ENCODE assay signal across 23 cellular contexts in genomic region chr7:132441935-132442334, GRCh38.
DNase-seq lines count a peak whose midpoint lies in the region; ATAC-seq, FAIRE-seq and TF ChIP-seq lines count a peak whose summit lies in the region.
"Had no signal": no experiment of that assay in that cellular context is flagged by ENCODE, and none has a peak within 500 bp of the region (broad histone marks: within the 10 kb centered on the region; RNA-seq: fewer than 3 reads in every experiment).

No MANE protein-coding gene starts in this region.

- no peaks in the 10 kb centered on the region for H3K36me3 ChIP-seq in K562 (ENCODE audit: control insufficient read depth, insufficient read depth, low read length)

- no peak for TF ChIP-seq RAD21 in K562 (CRISPR knock-in tag; conservative IDR thresholded peaks at IDR 0.05 in 1 of 2, IDR thresholded peaks at IDR 0.05 in 1 of 2)

- H3K27me3 ChIP-seq in K562 (ENCODE audit: control insufficient read depth in 2 of 2, insufficient read depth in 2 of 2, low read length in 2 of 2): peaks cover 20 to 33% of the 10 kb centered on the region in 2 experiments; a peak in 4 of 5 replicates

- peaks cover 4% of the 10 kb centered on the region; the same call in 1 of the 2 replicates for H4K20me1 ChIP-seq in K562 (replicated peaks; ENCODE audit: control insufficient read depth, insufficient read depth, low read length)

- peak overlapping the region; percentile 15 to 29 for H3K27ac Mint-ChIP-seq in natural killer cell
- H3K27ac Mint-ChIP-seq in natural killer cell treated with Interleukin-12 subunit alpha and Interleukin-12 subunit beta and Interleukin-15 and Interleukin-18, amount 100 ng/mL, for 72 hours: peak overlapping the region in 1 of 2 donors; percentile 4

- no peaks in the 10 kb centered on the region for H3K9me3 ChIP-seq in K562 (replicated peaks; ENCODE audit: control insufficient read depth, insufficient read depth, low read depth, low read length)

- intact Hi-C loops in natural killer cell (cut with micrococcal nuclease) (no loop called here), K562 (cut with micrococcal nuclease) (no loop called here), left ventricle myocardium superior (cut with micrococcal nuclease) (no loop called here)

- peaks cover 0 to 8% of the 10 kb centered on the region in 2 donors for H3K27me3 Mint-ChIP-seq in natural killer cell (ENCODE audit: low read depth in 2 of 2)
- no peaks in the 10 kb centered on the region for H3K27me3 Mint-ChIP-seq in natural killer cell treated with Interleukin-12 subunit alpha and Interleukin-12 subunit beta and Interleukin-15 and Interleukin-18, amount 100 ng/mL, for 72 hours

- no peak overlapping the region for H3K4me3 ChIP-seq in K562
- H3K4me3 ChIP-seq: GM23338 had no signal

- POLR2A ChIA-PET in K562 (lab: Yijun Ruan, JAX): no interaction called here

- TF ChIP-seq EP300 in K562 (IDR thresholded peaks at IDR 0.05; ENCODE audit: low read length): no peak

- no TSS peak for BruUV-seq in K562 (replicated peaks; lab: Mats Ljungman, UMichigan)

- no peak overlapping the region for H3K9ac ChIP-seq in K562 (ENCODE audit: insufficient read depth in 1 of 2, low read depth in 2 of 2, low read length in 2 of 2)

- no peaks in the 10 kb centered on the region for H3K9me3 Mint-ChIP-seq in natural killer cell
- H3K9me3 Mint-ChIP-seq in natural killer cell treated with Interleukin-12 subunit alpha and Interleukin-12 subunit beta and Interleukin-15 and Interleukin-18, amount 100 ng/mL, for 72 hours: peaks cover 3% of the 10 kb centered on the region
- H3K9me3 Mint-ChIP-seq: CD8-positive, alpha-beta memory T cell had no signal

- TF ChIP-seq CTCF in natural killer cell (IDR thresholded peaks at IDR 0.05) (no peak), K562 (IDR thresholded peaks at IDR 0.05 in 2 of 3, conservative IDR thresholded peaks at IDR 0.05 in 1 of 3; ENCODE audit: insufficient read depth in 2 of 3, low read depth in 1 of 3, low read length in 3 of 3) (no peak)

- no peak overlapping the region for H2AFZ ChIP-seq in K562 (ENCODE audit: low read depth, low read length)
- H2AFZ ChIP-seq: GM23338 had no signal

- H3K4me2 ChIP-seq in K562 (ENCODE audit: insufficient read depth, low read length): no peak overlapping the region
- H3K4me2 ChIP-seq: GM23338 had no signal

- no peaks in the 10 kb centered on the region for H3K4me1 ChIP-seq in K562 (replicated peaks in 1 of 2; ENCODE audit: control insufficient read depth in 2 of 2, insufficient read depth in 2 of 2, low read length in 2 of 2)

- no peak overlapping the region for H3K4me3 Mint-ChIP-seq in natural killer cell
- no peak overlapping the region for H3K4me3 Mint-ChIP-seq in natural killer cell treated with Interleukin-12 subunit alpha and Interleukin-12 subunit beta and Interleukin-15 and Interleukin-18, amount 100 ng/mL, for 72 hours
- H3K4me3 Mint-ChIP-seq: CD8-positive, alpha-beta memory T cell; GM23338 had no signal

- no peaks in the 10 kb centered on the region for H3K36me3 Mint-ChIP-seq in natural killer cell
- H3K36me3 Mint-ChIP-seq in natural killer cell treated with Interleukin-12 subunit alpha and Interleukin-12 subunit beta and Interleukin-15 and Interleukin-18, amount 100 ng/mL, for 72 hours: no peaks in the 10 kb centered on the region
- H3K36me3 Mint-ChIP-seq: CD8-positive, alpha-beta memory T cell had no signal

- 0% methylated on average over 4 of the region's 4 CpGs for WGBS in K562 (ENCODE audit: insufficient coverage, low coverage, missing lambda C conversion rate)

- CTCF ChIA-PET in K562 (lab: Yijun Ruan, JAX; ENCODE audit: low intra/inter-chr PET ratio): no interaction called here

- H3K9me1 ChIP-seq in K562 (ENCODE audit: control insufficient read depth, insufficient read depth, low read length): no peaks in the 10 kb centered on the region

- DNase-seq in natural killer cell (no peak), K562 (ENCODE audit: extremely low read depth in 1 of 4, low spot score in 3 of 4) (no peak), left ventricle myocardium superior (no peak), hepatic stellate cell (ENCODE audit: low spot score) (no peak), AG08395 (ENCODE audit: low spot score) (no peak)
- no peak for DNase-seq in natural killer cell treated with Interleukin-12 subunit alpha and Interleukin-12 subunit beta and Interleukin-15 and Interleukin-18, amount 100 ng/mL, for 72 hours (ENCODE audit: low spot score)
- DNase-seq: C1 segment of cervical spinal cord; Calu3; CD8-positive, alpha-beta memory T cell; DMS153; HCEC 1CT; Karpas-422; MV-4-11; NCI-H1694 treated with DMSO at 0.1 percent for 48 hours; NCI-H2081 treated with DMSO at 0.1 percent for 48 hours; NCI-H2171 treated with DMSO at 0.1 percent for 48 hours; NCI-H524 treated with DMSO at 0.1 percent for 48 hours; SHP77 had no signal

- no peak overlapping the region for H3K27ac ChIP-seq in K562 (ENCODE audit: extremely low read depth, low read depth, low read length)

- FAIRE-seq in K562 (lab: Jason Lieb, UNC): no peak
- FAIRE-seq: GM12891, HTR-8/SVneo, RCC 7860 had no signal

- H3K79me2 ChIP-seq in K562 (ENCODE audit: control insufficient read depth, insufficient read depth, low read length): no peaks in the 10 kb centered on the region

- in situ Hi-C loops in K562 (cut with MboI): no loop called here

- TF ChIP-seq POLR2A in K562 (conservative IDR thresholded peaks at IDR 0.05): no peak

- ATAC-seq in natural killer cell (no peak), K562 (no peak), left ventricle myocardium superior (peak; percentile 89), GM21528 (IDR thresholded peaks at IDR 0.05; ENCODE audit: low FRiP score, unreplicated experiment) (no peak)
- ATAC-seq in natural killer cell treated with Interleukin-12 subunit alpha and Interleukin-12 subunit beta and Interleukin-15 and Interleukin-18, amount 100 ng/mL, for 72 hours: no peak
- ATAC-seq: GM23338 had no signal

- peaks cover 75 to 76% of the 10 kb centered on the region in 2 donors for H3K4me1 Mint-ChIP-seq in natural killer cell
- H3K4me1 Mint-ChIP-seq in natural killer cell treated with Interleukin-12 subunit alpha and Interleukin-12 subunit beta and Interleukin-15 and Interleukin-18, amount 100 ng/mL, for 72 hours (ENCODE audit: low read depth in 2 of 2): peaks cover 40 to 61% of the 10 kb centered on the region in 2 donors

TF ChIP-seq in K562, 482 proteins besides CTCF, POLR2A, EP300 and RAD21:
- TF ChIP-seq TSC22D4 (tag; IDR thresholded peaks at IDR 0.05) (no peak), USF2 (CRISPR knock-in tag; IDR thresholded peaks at IDR 0.05) (0 out of 2 replicates have a peak, but pooled peaks have one; percentile 37)
